In genomic region chr3:151395806-151396205, GRCh38 we compare ENCODE assay signal across 1 cellular context.
A peak's percentile ranks its signal among the peaks of the same experiment; 100 is the strongest.
TF ChIP-seq lines count a peak whose summit lies in the region.

No MANE protein-coding gene starts in this region.

TF ChIP-seq in K562, 482 proteins besides CTCF, POLR2A, EP300 and RAD21 (continued from another document):
- TF ChIP-seq ATF3 (IDR thresholded peaks at IDR 0.05), result peak; percentile 69
- TF ChIP-seq ATF3 (CRISPR knock-in tag; conservative IDR thresholded peaks at IDR 0.05), result no peak
- TF ChIP-seq ZNF146 (CRISPR knock-in tag; IDR thresholded peaks at IDR 0.05; ENCODE audit: unreplicated experiment), result no peak
- TF ChIP-seq, protein P1, sequence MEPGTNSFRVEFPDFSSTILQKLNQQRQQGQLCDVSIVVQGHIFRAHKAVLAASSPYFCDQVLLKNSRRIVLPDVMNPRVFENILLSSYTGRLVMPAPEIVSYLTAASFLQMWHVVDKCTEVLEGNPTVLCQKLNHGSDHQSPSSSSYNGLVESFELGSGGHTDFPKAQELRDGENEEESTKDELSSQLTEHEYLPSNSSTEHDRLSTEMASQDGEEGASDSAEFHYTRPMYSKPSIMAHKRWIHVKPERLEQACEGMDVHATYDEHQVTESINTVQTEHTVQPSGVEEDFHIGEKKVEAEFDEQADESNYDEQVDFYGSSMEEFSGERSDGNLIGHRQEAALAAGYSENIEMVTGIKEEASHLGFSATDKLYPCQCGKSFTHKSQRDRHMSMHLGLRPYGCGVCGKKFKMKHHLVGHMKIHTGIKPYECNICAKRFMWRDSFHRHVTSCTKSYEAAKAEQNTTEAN (CRISPR knock-in tag; IDR thresholded peaks at IDR 0.05), result no peak
- TF ChIP-seq, protein P2, sequence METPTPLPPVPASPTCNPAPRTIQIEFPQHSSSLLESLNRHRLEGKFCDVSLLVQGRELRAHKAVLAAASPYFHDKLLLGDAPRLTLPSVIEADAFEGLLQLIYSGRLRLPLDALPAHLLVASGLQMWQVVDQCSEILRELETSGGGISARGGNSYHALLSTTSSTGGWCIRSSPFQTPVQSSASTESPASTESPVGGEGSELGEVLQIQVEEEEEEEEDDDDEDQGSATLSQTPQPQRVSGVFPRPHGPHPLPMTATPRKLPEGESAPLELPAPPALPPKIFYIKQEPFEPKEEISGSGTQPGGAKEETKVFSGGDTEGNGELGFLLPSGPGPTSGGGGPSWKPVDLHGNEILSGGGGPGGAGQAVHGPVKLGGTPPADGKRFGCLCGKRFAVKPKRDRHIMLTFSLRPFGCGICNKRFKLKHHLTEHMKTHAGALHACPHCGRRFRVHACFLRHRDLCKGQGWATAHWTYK (CRISPR knock-in tag; IDR thresholded peaks at IDR 0.05), result no peak
- no peak for TF ChIP-seq ZNF75A (CRISPR knock-in tag; IDR thresholded peaks at IDR 0.05)
- no peak for TF ChIP-seq RAD51 (IDR thresholded peaks at IDR 0.05; ENCODE audit: borderline replicate concordance, low read depth)
- no peak for TF ChIP-seq SREBF1 (IDR thresholded peaks at IDR 0.05; ENCODE audit: borderline replicate concordance, low read depth, low read length)
- TF ChIP-seq ELK1 (CRISPR knock-in tag; IDR thresholded peaks at IDR 0.05), result no peak
- no peak for TF ChIP-seq CEBPG (CRISPR knock-in tag; IDR thresholded peaks at IDR 0.05)
- TF ChIP-seq CEBPG (tag; conservative IDR thresholded peaks at IDR 0.05 in 1 of 2, IDR thresholded peaks at IDR 0.05 in 1 of 2), result peak in 1 of 2 experiments; percentile 88; a peak in 2 of 4 replicates
- no peak for TF ChIP-seq MTA3 (IDR thresholded peaks at IDR 0.05; ENCODE audit: borderline replicate concordance)
- no peak for TF ChIP-seq TAF1 (IDR thresholded peaks at IDR 0.05; ENCODE audit: control insufficient read depth, extremely low read depth, insufficient read depth, low read length, severe bottlenecking)
- TF ChIP-seq MCM5 (IDR thresholded peaks at IDR 0.05; ENCODE audit: low read depth), result no peak
- TF ChIP-seq SUPT5H (IDR thresholded peaks at IDR 0.05), result no peak
- no peak for TF ChIP-seq PHF21A (IDR thresholded peaks at IDR 0.05; ENCODE audit: borderline replicate concordance, low read depth)
- TF ChIP-seq CREM (IDR thresholded peaks at IDR 0.05; ENCODE audit: low read depth), result peak; percentile 45; the same call in 1 of the 2 replicates
- no peak for TF ChIP-seq CBX3 (IDR thresholded peaks at IDR 0.05; ENCODE audit: borderline replicate concordance in 1 of 2, low read length in 2 of 2)
- no peak for TF ChIP-seq POLR2H (tag; IDR thresholded peaks at IDR 0.05; ENCODE audit: low read depth)
- no peak for TF ChIP-seq ZBTB11 (CRISPR knock-in tag; IDR thresholded peaks at IDR 0.05)
- TF ChIP-seq, protein P3, sequence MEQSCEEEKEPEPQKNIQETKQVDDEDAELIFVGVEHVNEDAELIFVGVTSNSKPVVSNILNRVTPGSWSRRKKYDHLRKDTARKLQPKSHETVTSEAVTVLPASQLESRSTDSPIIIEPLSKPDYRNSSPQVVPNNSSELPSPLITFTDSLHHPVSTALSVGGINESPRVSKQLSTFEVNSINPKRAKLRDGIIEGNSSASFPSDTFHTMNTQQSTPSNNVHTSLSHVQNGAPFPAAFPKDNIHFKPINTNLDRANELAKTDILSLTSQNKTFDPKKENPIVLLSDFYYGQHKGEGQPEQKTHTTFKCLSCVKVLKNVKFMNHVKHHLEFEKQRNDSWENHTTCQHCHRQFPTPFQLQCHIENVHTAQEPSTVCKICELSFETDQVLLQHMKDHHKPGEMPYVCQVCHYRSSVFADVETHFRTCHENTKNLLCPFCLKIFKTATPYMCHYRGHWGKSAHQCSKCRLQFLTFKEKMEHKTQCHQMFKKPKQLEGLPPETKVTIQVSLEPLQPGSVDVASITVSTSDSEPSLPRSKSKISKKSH (CRISPR knock-in tag; IDR thresholded peaks at IDR 0.05), result no peak
- no peak for TF ChIP-seq CBX8 (IDR thresholded peaks at IDR 0.05; ENCODE audit: borderline replicate concordance, extremely low read depth, low read depth, low read length, poor library complexity, severe bottlenecking)
- TF ChIP-seq ZNF134 (CRISPR knock-in tag; conservative IDR thresholded peaks at IDR 0.05), result no peak
- TF ChIP-seq FOXJ3 (CRISPR knock-in tag; IDR thresholded peaks at IDR 0.05), result no peak
- TF ChIP-seq NR1H2 (CRISPR knock-in tag; IDR thresholded peaks at IDR 0.05), result no peak
- TF ChIP-seq ZNF175 (CRISPR knock-in tag; IDR thresholded peaks at IDR 0.05; ENCODE audit: low read depth), result no peak
- TF ChIP-seq TFAP4 (CRISPR knock-in tag; IDR thresholded peaks at IDR 0.05; ENCODE audit: borderline replicate concordance), result no peak
- TF ChIP-seq ZNF512 (tag; IDR thresholded peaks at IDR 0.05), result no peak
- TF ChIP-seq ZNF507 (tag; conservative IDR thresholded peaks at IDR 0.05), result no peak
- peak; percentile 11 for TF ChIP-seq MEIS2 (IDR thresholded peaks at IDR 0.05; ENCODE audit: partially characterized antibody)
- no peak for TF ChIP-seq ZNF224 (CRISPR knock-in tag; IDR thresholded peaks at IDR 0.05)
- TF ChIP-seq HDGF (IDR thresholded peaks at IDR 0.05), result no peak
- TF ChIP-seq FOSL1 (tag; conservative IDR thresholded peaks at IDR 0.05), result peak; percentile 43
- no peak for TF ChIP-seq NCOA4 (IDR thresholded peaks at IDR 0.05; ENCODE audit: partially characterized antibody)
- no peak for TF ChIP-seq ZNF780A (CRISPR knock-in tag; IDR thresholded peaks at IDR 0.05)
- no peak for TF ChIP-seq U2AF2 (optimal IDR thresholded peaks at IDR 0.05; ENCODE audit: low read depth, low read length)
